Comparison of ENCODE assay signal across 26 cellular contexts in genomic region chr6:39889229-39889628, GRCh38. TPM values are rescaled to one million over a fixed set of nuclear protein-coding genes. Genes with fewer than 3 reads are reported as not detected.
DNase-seq lines count a peak whose midpoint lies in the region; ATAC-seq and TF ChIP-seq lines count a peak whose summit lies in the region.
"Had no signal": no experiment of that assay in that cellular context is flagged by ENCODE, and none has a peak within 500 bp of the region (broad histone marks: within the 10 kb centered on the region; RNA-seq: fewer than 3 reads in every experiment).

No MANE protein-coding gene starts in this region.

- H3K27me3 ChIP-seq in left ventricle myocardium inferior (ENCODE audit: low read depth) (no peaks in the 10 kb centered on the region), right cardiac atrium (ENCODE audit: control insufficient read depth, insufficient read depth) (no peaks in the 10 kb centered on the region)
- H3K27me3 ChIP-seq: BLaER1 treated with 17β-estradiol and CSF1 and Interleukin-3, amounts not matched to agents 10 nM and 100 nM had no signal

- H3K27ac Mint-ChIP-seq in neural crest cell (ENCODE audit: unreplicated experiment) = peak overlapping the region; percentile 90
- H3K27ac Mint-ChIP-seq in activated naive CD4-positive, alpha-beta T cell treated with anti-CD3 and anti-CD28 coated beads, Interleukin-2, amount 50 U/mL, for 72 hours = no peak overlapping the region
- H3K27ac Mint-ChIP-seq: CD4-positive, alpha-beta memory T cell; GM23338 had no signal

- no peak for ATAC-seq in right cardiac atrium
- ATAC-seq in activated naive CD4-positive, alpha-beta T cell treated with anti-CD3 and anti-CD28 coated beads, Interleukin-2, amount 50 U/mL, for 72 hours = no peak
- ATAC-seq: GM12878, GM23338, Right ventricle myocardium inferior had no signal

- no peaks in the 10 kb centered on the region for H3K27me3 Mint-ChIP-seq in neural crest cell (ENCODE audit: low read depth)

- peaks cover 38% of the 10 kb centered on the region for H3K4me1 ChIP-seq in left ventricle myocardium inferior
- H3K4me1 ChIP-seq in right cardiac atrium (ENCODE audit: control insufficient read depth, insufficient read depth, low read length) = peaks cover 13% of the 10 kb centered on the region
- H3K4me1 ChIP-seq: HAP-1 had no signal

- no peak overlapping the region for H3K4me3 ChIP-seq in left ventricle myocardium inferior
- H3K4me3 ChIP-seq in right cardiac atrium (ENCODE audit: low read length) = no peak overlapping the region
- H3K4me3 ChIP-seq: BLaER1 treated with 17β-estradiol and CSF1 and Interleukin-3, amounts not matched to agents 10 nM and 100 nM; GM12878; GM23338; HAP-1 had no signal

- TF ChIP-seq CTCF in left ventricle myocardium inferior (IDR thresholded peaks at IDR 0.05; ENCODE audit: borderline replicate concordance) (no peak), neural crest cell (conservative IDR thresholded peaks at IDR 0.05) (no peak)

- peak overlapping the region; percentile 74 for H3K27ac ChIP-seq in left ventricle myocardium inferior (replicated peaks)
- no peak overlapping the region for H3K27ac ChIP-seq in right cardiac atrium (ENCODE audit: low read length)
- H3K27ac ChIP-seq in cingulate gyrus (ENCODE audit: low read depth, low read length) = peak overlapping the region; percentile 96
- H3K27ac ChIP-seq in substantia nigra (ENCODE audit: low read depth, low read length, poor library complexity, severe bottlenecking) = peak overlapping the region; percentile 91
- H3K27ac ChIP-seq: 22Rv1; BLaER1 treated with 17β-estradiol and CSF1 and Interleukin-3, amounts not matched to agents 10 nM and 100 nM had no signal

- DNase-seq in left ventricle myocardium inferior = no peak
- no peak for DNase-seq in right cardiac atrium
- DNase-seq in neural crest cell (ENCODE audit: low read depth, low spot score) = no peak
- no peak for DNase-seq in substantia nigra (lab: John Stamatoyannopoulos, UW)
- DNase-seq in activated CD8-positive, alpha-beta memory T cell treated with anti-CD3 and anti-CD28 coated beads, Interleukin-2, amount 50 U/mL, for 4 hours = no peak
- DNase-seq in activated naive CD4-positive, alpha-beta T cell treated with anti-CD3 and anti-CD28 coated beads, Interleukin-2, amount 50 U/mL, for 72 hours (ENCODE audit: low spot score in 2 of 2) = no peak
- DNase-seq in SK-N-DZ (ENCODE audit: low spot score) = no peak
- DNase-seq: ACHN; Caco-2; CD4-positive, alpha-beta memory T cell; DMS 273 treated with DMSO at 0.1 percent for 48 hours; DND-41; Karpas-422; NCI-H1417; NCI-H1694 treated with DMSO at 0.1 percent for 48 hours; NCI-H2081 treated with DMSO at 0.1 percent for 48 hours; NCI-H2171 treated with DMSO at 0.1 percent for 48 hours; NCI-H446; NCI-H526 treated with DMSO at 0.1 percent for 48 hours had no signal

- intact Hi-C loops in left ventricle myocardium inferior (cut with micrococcal nuclease) = no loop called here
- intact Hi-C loops in right cardiac atrium (cut with DNase I) = no loop called here

- H3K4me1 Mint-ChIP-seq in neural crest cell = peaks cover 38% of the 10 kb centered on the region
- H3K4me1 Mint-ChIP-seq: CD4-positive, alpha-beta memory T cell; GM23338 had no signal

- H3K36me3 Mint-ChIP-seq in neural crest cell (ENCODE audit: low read depth) = no peaks in the 10 kb centered on the region
- no peaks in the 10 kb centered on the region for H3K36me3 Mint-ChIP-seq in activated naive CD4-positive, alpha-beta T cell treated with anti-CD3 and anti-CD28 coated beads, Interleukin-2, amount 50 U/mL, for 72 hours
- H3K36me3 Mint-ChIP-seq: CD4-positive, alpha-beta memory T cell had no signal

- H3K36me3 ChIP-seq in left ventricle myocardium inferior = no peaks in the 10 kb centered on the region
- H3K36me3 ChIP-seq: BLaER1 treated with 17β-estradiol and CSF1 and Interleukin-3, amounts not matched to agents 10 nM and 100 nM; HAP-1 had no signal

- no peak overlapping the region for H3K4me3 Mint-ChIP-seq in neural crest cell
- H3K4me3 Mint-ChIP-seq: CD4-positive, alpha-beta memory T cell; GM23338 had no signal

- WGBS in right cardiac atrium = 79% methylated on average over 2 of the region's 2 CpGs

- H3K9me3 Mint-ChIP-seq in neural crest cell = no peaks in the 10 kb centered on the region
- H3K9me3 Mint-ChIP-seq in activated naive CD4-positive, alpha-beta T cell treated with anti-CD3 and anti-CD28 coated beads, Interleukin-2, amount 50 U/mL, for 72 hours = no peaks in the 10 kb centered on the region
- H3K9me3 Mint-ChIP-seq: CD4-positive, alpha-beta memory T cell; GM23338 had no signal

- H3K9me3 ChIP-seq in left ventricle myocardium inferior (replicated peaks) (no peaks in the 10 kb centered on the region), right cardiac atrium (ENCODE audit: control insufficient read depth, low read length) (no peaks in the 10 kb centered on the region)
- H3K9me3 ChIP-seq: BLaER1 treated with 17β-estradiol and CSF1 and Interleukin-3, amounts not matched to agents 10 nM and 100 nM; Caco-2; HAP-1 had no signal

RNA-seq across cellular contexts. Expression of gene MOCS1, which starts 45.0 kb away (rescaled TPM):
- 28.6 TPM for total RNA-seq in left ventricle myocardium inferior
- 10 to 100 TPM; 17.2 to 24.1 (median 21.9) TPM for total RNA-seq in right cardiac atrium
- 22.4 TPM for polyA plus RNA-seq in right cardiac atrium
- total RNA-seq in neural crest cell = 15.9 and 18.4 TPM in 2 replicates
- total RNA-seq in activated naive CD4-positive, alpha-beta T cell treated with anti-CD3 and anti-CD28 coated beads, Interleukin-2, amount 50 U/mL, for 72 hours = 1 to 10 TPM; 3.3 to 3.9 TPM
- 9.2 and 9.9 TPM in 2 replicates for polyA plus RNA-seq in SK-N-DZ (2014; cell fraction: cytosol; rRNA removed)
- 3.9 and 6.2 TPM in 2 replicates for polyA plus RNA-seq in SK-N-DZ (2014; cell fraction: nucleus; rRNA removed)
